In genomic region chr19:45645068-45645630, GRCh38 we compare ENCODE assay signal across 1 cellular context.
TF ChIP-seq lines count a peak whose summit lies in the region.

No MANE protein-coding gene starts in this region.

TF ChIP-seq in HepG2, 621 proteins besides CTCF, POLR2A, EP300 and RAD21:
- peak; percentile 53; the same call in 1 of the 2 replicates for TF ChIP-seq RFX1 (IDR thresholded peaks at IDR 0.05)
- no peak for TF ChIP-seq ZNF337 (CRISPR knock-in tag; IDR thresholded peaks at IDR 0.05; ENCODE audit: borderline replicate concordance, low read depth)
- no peak for TF ChIP-seq ZNF34 (CRISPR knock-in tag; IDR thresholded peaks at IDR 0.05; ENCODE audit: borderline replicate concordance)
